2 cellular contexts compared by ENCODE assay signal in the genomic region with DNA sequence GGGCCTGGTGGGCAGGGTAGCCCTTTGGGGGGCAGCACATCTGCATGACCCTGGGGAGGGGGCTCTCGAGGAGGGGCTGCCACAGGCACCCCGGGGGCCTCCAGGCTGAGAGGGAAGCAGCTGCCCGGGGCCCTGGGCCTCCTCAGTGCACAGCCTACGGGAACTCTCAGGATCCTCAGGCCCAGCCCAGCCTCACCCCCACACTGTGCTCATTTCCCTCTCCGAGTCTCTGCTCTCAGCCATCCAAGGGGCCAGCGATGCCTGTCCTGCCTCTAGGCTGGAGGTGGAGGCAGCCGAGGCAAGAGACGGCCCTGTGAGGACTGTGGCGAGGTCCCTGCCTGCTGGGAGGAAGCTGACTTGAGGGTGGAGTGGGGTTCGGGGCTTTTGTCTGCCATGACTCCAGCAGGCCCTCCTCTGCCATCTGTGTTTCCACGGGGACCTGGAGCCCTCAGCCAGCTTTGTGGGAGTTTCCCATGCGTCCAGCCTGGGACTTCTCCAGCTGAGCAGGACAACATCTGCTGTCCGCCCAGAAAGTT.
TF ChIP-seq lines count a peak whose summit lies in the region.

No MANE protein-coding gene starts in this region.

TF ChIP-seq in SK-N-SH, 30 proteins besides CTCF, POLR2A, EP300 and RAD21 (continued from another document):
- TF ChIP-seq JUND (IDR thresholded peaks at IDR 0.05) (no peak), SMC3 (IDR thresholded peaks at IDR 0.05; ENCODE audit: low read depth, low read length) (no peak), NFIC (IDR thresholded peaks at IDR 0.05; ENCODE audit: borderline replicate concordance) (no peak), MEF2A (IDR thresholded peaks at IDR 0.05; ENCODE audit: borderline replicate concordance, low read depth) (no peak), PBX3 (IDR thresholded peaks at IDR 0.05) (no peak), FOXM1 (IDR thresholded peaks at IDR 0.05; ENCODE audit: low read depth) (no peak), YY1 (IDR thresholded peaks at IDR 0.05; ENCODE audit: low read depth) (no peak), GATA2 (CRISPR knock-in tag; IDR thresholded peaks at IDR 0.05) (no peak), RXRA (IDR thresholded peaks at IDR 0.05; ENCODE audit: borderline replicate concordance, low read depth) (no peak), SIN3A (IDR thresholded peaks at IDR 0.05; ENCODE audit: borderline replicate concordance, low read depth, low read length) (no peak), RCOR1 (IDR thresholded peaks at IDR 0.05; ENCODE audit: low read length) (no peak), CHD2 (IDR thresholded peaks at IDR 0.05; ENCODE audit: low read length, partially characterized antibody) (no peak), TCF12 (IDR thresholded peaks at IDR 0.05) (no peak), REST (IDR thresholded peaks at IDR 0.05; ENCODE audit: low read depth, low read length) (no peak)

TF ChIP-seq in SK-N-SH treated with all-trans-retinoic acid at 6 μM for 48 hours, 23 proteins besides CTCF, POLR2A, EP300 and RAD21 (continued from another document):
- TF ChIP-seq ZNF565 (CRISPR knock-in tag; conservative IDR thresholded peaks at IDR 0.05; ENCODE audit: low read depth), result no peak
- TF ChIP-seq, protein P1, sequence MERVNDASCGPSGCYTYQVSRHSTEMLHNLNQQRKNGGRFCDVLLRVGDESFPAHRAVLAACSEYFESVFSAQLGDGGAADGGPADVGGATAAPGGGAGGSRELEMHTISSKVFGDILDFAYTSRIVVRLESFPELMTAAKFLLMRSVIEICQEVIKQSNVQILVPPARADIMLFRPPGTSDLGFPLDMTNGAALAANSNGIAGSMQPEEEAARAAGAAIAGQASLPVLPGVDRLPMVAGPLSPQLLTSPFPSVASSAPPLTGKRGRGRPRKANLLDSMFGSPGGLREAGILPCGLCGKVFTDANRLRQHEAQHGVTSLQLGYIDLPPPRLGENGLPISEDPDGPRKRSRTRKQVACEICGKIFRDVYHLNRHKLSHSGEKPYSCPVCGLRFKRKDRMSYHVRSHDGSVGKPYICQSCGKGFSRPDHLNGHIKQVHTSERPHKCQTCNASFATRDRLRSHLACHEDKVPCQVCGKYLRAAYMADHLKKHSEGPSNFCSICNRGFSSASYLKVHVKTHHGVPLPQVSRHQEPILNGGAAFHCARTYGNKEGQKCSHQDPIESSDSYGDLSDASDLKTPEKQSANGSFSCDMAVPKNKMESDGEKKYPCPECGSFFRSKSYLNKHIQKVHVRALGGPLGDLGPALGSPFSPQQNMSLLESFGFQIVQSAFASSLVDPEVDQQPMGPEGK (CRISPR knock-in tag; IDR thresholded peaks at IDR 0.05; ENCODE audit: borderline replicate concordance), result no peak
